8 cellular contexts compared by ENCODE assay signal in the genomic region with DNA sequence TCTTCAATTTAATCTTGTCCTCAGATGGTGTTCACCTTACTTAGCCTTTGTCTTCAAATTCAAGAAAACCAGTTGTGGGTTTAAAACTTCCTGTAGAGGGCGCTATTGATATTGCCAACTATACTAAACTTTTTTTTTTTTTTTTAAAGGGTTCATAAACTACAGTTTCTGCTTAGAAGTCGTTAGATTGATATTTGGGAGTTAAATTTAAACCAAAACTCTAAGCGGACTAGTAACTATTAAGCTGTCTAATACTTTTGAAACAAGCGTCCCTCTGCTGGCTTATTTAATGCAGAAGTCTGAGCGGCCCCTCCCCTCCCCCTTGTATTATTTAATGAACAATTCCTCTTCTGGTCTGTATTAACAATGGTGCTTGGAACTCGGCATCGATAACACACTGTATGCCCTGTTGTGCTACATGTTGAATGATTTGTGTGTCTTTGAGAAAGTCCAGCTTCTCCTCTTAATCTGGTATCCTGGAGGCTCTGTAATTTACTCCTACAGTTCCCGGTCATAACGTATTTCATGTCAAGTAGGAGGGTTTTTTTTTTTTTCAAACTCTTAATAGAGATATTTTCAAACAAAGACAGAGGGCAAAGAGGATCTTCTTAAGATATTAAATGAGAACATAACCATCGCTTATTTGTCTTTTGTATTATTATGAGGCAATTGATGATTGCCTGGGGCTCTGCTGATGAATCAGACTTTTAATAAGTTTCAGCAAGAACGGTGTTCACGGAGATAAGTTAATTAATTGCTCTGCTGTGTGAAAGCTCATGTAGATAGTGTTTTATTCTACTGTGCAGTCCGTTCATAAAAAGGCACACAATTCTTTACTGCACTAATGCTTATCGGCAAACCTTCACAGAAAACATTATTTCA. TPM values are rescaled to one million over a fixed set of nuclear protein-coding genes. Genes with fewer than 3 reads are reported as not detected.
DNase-seq lines count a peak whose midpoint lies in the region; ATAC-seq, FAIRE-seq and TF ChIP-seq lines count a peak whose summit lies in the region.

No MANE protein-coding gene starts in this region.

- peak; percentile 98 for FAIRE-seq in kidney (lab: Jason Lieb, UNC)
- no peak for FAIRE-seq in GM19239 (lab: Jason Lieb, UNC)

- ATAC-seq in GM19452 (IDR thresholded peaks at IDR 0.05; ENCODE audit: unreplicated experiment): no peak

- no peak overlapping the region for H3K27ac ChIP-seq in kidney (ENCODE audit: low read depth in 2 of 2, low read length in 2 of 2)
- no peak overlapping the region for H3K27ac ChIP-seq in thyroid gland

- DNase-seq in AG10803 (ENCODE audit: low read depth): peak; percentile 68
- peak; percentile 28 to 55 for DNase-seq in HAP-1 (ENCODE audit: low spot score in 2 of 2)
- DNase-seq in NCI-H526 (lab: John Stamatoyannopoulos, UW): peak; percentile 42 to 78
- DNase-seq in brain pericyte (ENCODE audit: low read depth, low spot score): peak; percentile 41
- no peak for DNase-seq in kidney
- no peak for DNase-seq in thyroid gland
- DNase-seq in GM19239 (ENCODE audit: insufficient read length, low spot score): no peak

- H3K9me3 ChIP-seq in HAP-1 (no peaks in the 10 kb centered on the region), kidney (ENCODE audit: control insufficient read depth in 1 of 2, low read length in 2 of 2) (no peaks in the 10 kb centered on the region), thyroid gland (no peaks in the 10 kb centered on the region)

- in situ Hi-C loops in HAP-1 (cut with MboI; ENCODE audit: low sequenced_read_pairs): loop anchor here (25.0 kb wide), 1 partner anchor 473 kb away; no protein-coding TSS in a partner anchor

- no peak overlapping the region for H3K9ac ChIP-seq in kidney (ENCODE audit: low read length in 2 of 2)

- 34 to 38% methylated on average over 14 of the region's 14 CpGs for WGBS in thyroid gland, 2 donors

- peaks cover 34% of the 10 kb centered on the region for H3K27me3 ChIP-seq in HAP-1 (ENCODE audit: low read depth)
- no peaks in the 10 kb centered on the region for H3K27me3 ChIP-seq in thyroid gland

- H3K4me3 ChIP-seq in AG10803 (ENCODE audit: low read length) (peak overlapping the region; percentile 27), HAP-1 (no peak overlapping the region), kidney (ENCODE audit: low read length in 2 of 2) (peak overlapping the region; percentile 36 to 55), thyroid gland (replicated peaks in 1 of 3) (no peak overlapping the region)

- intact Hi-C loops in kidney (cut with DNase I) (loop anchor here (10.0 kb wide), 1 partner anchor 465 kb away; no protein-coding TSS in a partner anchor), thyroid gland (cut with DNase I) (loop anchor here (5.0 to 10.0 kb wide), 2 partner anchors 235 to 463 kb away; no protein-coding TSS in a partner anchor)

- no peaks in the 10 kb centered on the region for H3K36me3 ChIP-seq in HAP-1 (replicated peaks)
- H3K36me3 ChIP-seq in kidney (ENCODE audit: control insufficient read depth in 1 of 2, insufficient read depth in 2 of 2, low read length in 2 of 2): no peaks in the 10 kb centered on the region
- no peaks in the 10 kb centered on the region for H3K36me3 ChIP-seq in thyroid gland

- TF ChIP-seq CTCF in AG10803 (conservative IDR thresholded peaks at IDR 0.05; ENCODE audit: low read length) (peak; percentile 83), kidney (IDR thresholded peaks at IDR 0.05; ENCODE audit: borderline replicate concordance, extremely low read depth, insufficient read depth) (peak; percentile 48), thyroid gland (IDR thresholded peaks at IDR 0.05) (peak; percentile 37 to 80 (median 66))

- TF ChIP-seq POLR2A in thyroid gland (IDR thresholded peaks at IDR 0.05): no peak

- no peaks in the 10 kb centered on the region; the same call in 1 of the 2 replicates for H3K4me1 ChIP-seq in HAP-1
- H3K4me1 ChIP-seq in kidney (ENCODE audit: control insufficient read depth in 1 of 2, insufficient read depth in 1 of 2, low read depth in 1 of 2, low read length in 2 of 2): peaks cover 0 to 2% of the 10 kb centered on the region in 2 donors
- H3K4me1 ChIP-seq in thyroid gland: no peaks in the 10 kb centered on the region

RNA-seq across cellular contexts. Expression of gene CREB5, which starts 22.6 kb away (rescaled TPM):
- total RNA-seq in kidney: 27.2 TPM
- polyA plus RNA-seq in kidney (ENCODE audit: insufficient read depth, low read depth, low replicate concordance): 3.4 TPM
- 10 to 100 TPM in 1 of 4 donors, 1 to 10 TPM in 3; 2.5 to 13.6 (median 6.5) TPM for total RNA-seq in thyroid gland

Comparison
In these comparisons a context has a peak if more than half of its experiments do, and no peak if none do; other contexts are left out.
1. DNase-seq: peak in AG10803 (single experiment), HAP-1 (2 of 2), NCI-H526 (2 of 2) and brain pericyte (single experiment); none in kidney (single experiment), thyroid gland (0 of 2) and GM19239 (single experiment).
2. H3K4me3 ChIP-seq: peak in AG10803 (single experiment) and kidney (2 of 2); none in HAP-1 (single experiment) and thyroid gland (0 of 3).
3. Peak in every context shown above with its lines, with median percentiles within 50 percentile points of each other: CTCF ChIP-seq.